Comparison of ENCODE assay signal across 1 cellular context in genomic region chr19:1261512-1261862, GRCh38.
TF ChIP-seq lines count a peak whose summit lies in the region.

No MANE protein-coding gene starts in this region.

TF ChIP-seq in GM12878, 131 proteins besides CTCF, POLR2A, EP300 and RAD21:
- TF ChIP-seq, protein P1, sequence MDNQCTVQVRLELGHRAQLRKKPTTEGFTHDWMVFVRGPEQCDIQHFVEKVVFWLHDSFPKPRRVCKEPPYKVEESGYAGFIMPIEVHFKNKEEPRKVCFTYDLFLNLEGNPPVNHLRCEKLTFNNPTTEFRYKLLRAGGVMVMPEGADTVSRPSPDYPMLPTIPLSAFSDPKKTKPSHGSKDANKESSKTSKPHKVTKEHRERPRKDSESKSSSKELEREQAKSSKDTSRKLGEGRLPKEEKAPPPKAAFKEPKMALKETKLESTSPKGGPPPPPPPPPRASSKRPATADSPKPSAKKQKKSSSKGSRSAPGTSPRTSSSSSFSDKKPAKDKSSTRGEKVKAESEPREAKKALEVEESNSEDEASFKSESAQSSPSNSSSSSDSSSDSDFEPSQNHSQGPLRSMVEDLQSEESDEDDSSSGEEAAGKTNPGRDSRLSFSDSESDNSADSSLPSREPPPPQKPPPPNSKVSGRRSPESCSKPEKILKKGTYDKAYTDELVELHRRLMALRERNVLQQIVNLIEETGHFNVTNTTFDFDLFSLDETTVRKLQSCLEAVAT (IDR thresholded peaks at IDR 0.05), result peak; percentile 89
- TF ChIP-seq NBN (IDR thresholded peaks at IDR 0.05) (peak; percentile 75; the same call in 1 of the 2 replicates), MYC (IDR thresholded peaks at IDR 0.05; ENCODE audit: insufficient read depth, insufficient read length, insufficient replicate concordance, low read length, severe bottlenecking) (no peak), ATF7 (IDR thresholded peaks at IDR 0.05; ENCODE audit: low read depth) (0 out of 2 replicates have a peak, but pooled peaks have one; percentile 10), ZBTB11 (CRISPR knock-in tag; IDR thresholded peaks at IDR 0.05) (no peak), MEF2A (IDR thresholded peaks at IDR 0.05; ENCODE audit: insufficient read depth, low read depth, low read length) (no peak), RBBP5 (conservative IDR thresholded peaks at IDR 0.05) (no peak), ASH2L (IDR thresholded peaks at IDR 0.05; ENCODE audit: borderline replicate concordance, low read depth) (0 out of 2 replicates have a peak, but pooled peaks have one; percentile 46)
TF ChIP-seq in GM12878: peak in this region for 4.
